ENCODE assay signal across 17 cellular contexts in genomic region chr22:23966094-23966493, GRCh38. TPM values are rescaled to one million over a fixed set of nuclear protein-coding genes. Genes with fewer than 3 reads are reported as not detected.
DNase-seq lines count a peak whose midpoint lies in the region; ATAC-seq, FAIRE-seq and TF ChIP-seq lines count a peak whose summit lies in the region.
"Not testable (repeated sequence)": the region's sequence is repeated elsewhere in the genome, so short reads cannot be mapped to it uniquely, and the experiment has no call there.
"Had no signal": no experiment of that assay in that cellular context is flagged by ENCODE, and none has a peak within 500 bp of the region (broad histone marks: within the 10 kb centered on the region; RNA-seq: fewer than 3 reads in every experiment).

No MANE protein-coding gene starts in this region.

- WGBS in K562 (ENCODE audit: insufficient coverage, low coverage, missing lambda C conversion rate): no CpG with 5 or more reads among the region's 18 CpGs

- H3K36me3 ChIP-seq in K562 (ENCODE audit: control insufficient read depth, insufficient read depth, low read length): peaks cover 20% of the 10 kb centered on the region
- peaks cover 0 to 21% of the 10 kb centered on the region in 2 donors for H3K36me3 ChIP-seq in left lung

- peak; percentile 22 for ATAC-seq in GM18505 (IDR thresholded peaks at IDR 0.05; ENCODE audit: unreplicated experiment)
- ATAC-seq in GM19452 (IDR thresholded peaks at IDR 0.05; ENCODE audit: unreplicated experiment): peak; percentile 34
- peak; percentile 33 for ATAC-seq in HG02610 (IDR thresholded peaks at IDR 0.05; ENCODE audit: unreplicated experiment)
- ATAC-seq in HG03280 (IDR thresholded peaks at IDR 0.05; ENCODE audit: unreplicated experiment): peak; percentile 42
- ATAC-seq in T-cell (replicated peaks in 1 of 4): peak; percentile 14 to 37 (median 30)
- ATAC-seq in K562: peak; percentile 77
- ATAC-seq in left lung: peak; percentile 12
- ATAC-seq in stimulated activated effector memory CD8-positive, alpha-beta T cell treated with anti-CD3 and anti-CD28 coated beads, Interleukin-12 subunit alpha, Interleukin-12 subunit beta, amount 100 ng/mL, for 72 hours: peak; percentile 58

- not testable (repeated sequence) for FAIRE-seq in K562 (lab: Jason Lieb, UNC)

- in situ Hi-C loops in K562 (cut with MboI): loop anchor here (5.0 to 25.0 kb wide), 2 partner anchors 39 to 546 kb away; no protein-coding TSS in a partner anchor

- H3K27me3 ChIP-seq in K562 (ENCODE audit: control insufficient read depth in 2 of 2, insufficient read depth in 2 of 2, low read length in 2 of 2); left lung: not testable (repeated sequence)

- not testable (repeated sequence) for H3K9ac ChIP-seq in K562 (ENCODE audit: insufficient read depth in 1 of 2, low read depth in 2 of 2, low read length in 2 of 2)

- H3K4me1 Mint-ChIP-seq in T-cell: peaks cover 4 to 23% (median 19%) of the 10 kb centered on the region in 3 donors
- peaks cover 24% of the 10 kb centered on the region for H3K4me1 Mint-ChIP-seq in stimulated activated effector memory CD8-positive, alpha-beta T cell treated with anti-CD3 and anti-CD28 coated beads, Interleukin-12 subunit alpha, Interleukin-12 subunit beta, amount 100 ng/mL, for 72 hours

- CTCF ChIA-PET in T-cell (lab: Charles Lee); K562 (lab: Yijun Ruan, JAX; ENCODE audit: low intra/inter-chr PET ratio): not testable (repeated sequence)

- not testable (repeated sequence) for TF ChIP-seq RAD21 in K562 (CRISPR knock-in tag; conservative IDR thresholded peaks at IDR 0.05 in 1 of 2, IDR thresholded peaks at IDR 0.05 in 1 of 2)

- H3K4me3 Mint-ChIP-seq in T-cell; stimulated activated effector memory CD8-positive, alpha-beta T cell treated with anti-CD3 and anti-CD28 coated beads, Interleukin-12 subunit alpha, Interleukin-12 subunit beta, amount 100 ng/mL, for 72 hours: not testable (repeated sequence)

- not testable (repeated sequence) for H4K20me1 ChIP-seq in K562 (replicated peaks; ENCODE audit: control insufficient read depth, insufficient read depth, low read length)

- not testable (repeated sequence) for H3K9me3 ChIP-seq in K562 (replicated peaks; ENCODE audit: control insufficient read depth, insufficient read depth, low read depth, low read length); left lung

- H3K79me2 ChIP-seq in K562 (ENCODE audit: control insufficient read depth, insufficient read depth, low read length): not testable (repeated sequence)

- not testable (repeated sequence) for BruUV-seq in K562 (replicated peaks; lab: Mats Ljungman, UMichigan)

- not testable (repeated sequence) for H2AFZ ChIP-seq in K562 (ENCODE audit: low read depth, low read length)

- DNase-seq in T-cell; K562 (ENCODE audit: extremely low read depth in 1 of 4, low spot score in 3 of 4); left lung; stimulated activated effector memory CD8-positive, alpha-beta T cell treated with anti-CD3 and anti-CD28 coated beads, Interleukin-12 subunit alpha, Interleukin-12 subunit beta, amount 100 ng/mL, for 72 hours (ENCODE audit: low spot score in 2 of 2): not testable (repeated sequence)

- not testable (repeated sequence) for H3K27ac Mint-ChIP-seq in T-cell; stimulated activated effector memory CD8-positive, alpha-beta T cell treated with anti-CD3 and anti-CD28 coated beads, Interleukin-12 subunit alpha, Interleukin-12 subunit beta, amount 100 ng/mL, for 72 hours

- H3K27ac ChIP-seq in K562 (ENCODE audit: extremely low read depth, low read depth, low read length); left lung: not testable (repeated sequence)

- H3K9me3 Mint-ChIP-seq in T-cell; stimulated activated effector memory CD8-positive, alpha-beta T cell treated with anti-CD3 and anti-CD28 coated beads, Interleukin-12 subunit alpha, Interleukin-12 subunit beta, amount 100 ng/mL, for 72 hours: not testable (repeated sequence)

- not testable (repeated sequence) for TF ChIP-seq POLR2A in GM18505 (IDR thresholded peaks at IDR 0.05; ENCODE audit: borderline replicate concordance, extremely low read depth, insufficient read depth, insufficient read length); K562 (conservative IDR thresholded peaks at IDR 0.05)

- peaks cover 11% of the 10 kb centered on the region for H3K36me3 Mint-ChIP-seq in T-cell
- peaks cover 23% of the 10 kb centered on the region for H3K36me3 Mint-ChIP-seq in stimulated activated effector memory CD8-positive, alpha-beta T cell treated with anti-CD3 and anti-CD28 coated beads, Interleukin-12 subunit alpha, Interleukin-12 subunit beta, amount 100 ng/mL, for 72 hours

- not testable (repeated sequence) for H3K9me1 ChIP-seq in K562 (ENCODE audit: control insufficient read depth, insufficient read depth, low read length)

- POLR2A ChIA-PET in T-cell (lab: Charles Lee); K562 (lab: Yijun Ruan, JAX): not testable (repeated sequence)

- not testable (repeated sequence) for H3K4me3 ChIP-seq in K562, left lung

- H3K27me3 Mint-ChIP-seq in T-cell: not testable (repeated sequence)

- TF ChIP-seq CTCF in K562 (IDR thresholded peaks at IDR 0.05 in 2 of 3, conservative IDR thresholded peaks at IDR 0.05 in 1 of 3; ENCODE audit: insufficient read depth in 2 of 3, low read depth in 1 of 3, low read length in 3 of 3); left lung (IDR thresholded peaks at IDR 0.05): not testable (repeated sequence)

- not testable (repeated sequence) for H3K4me1 ChIP-seq in K562 (replicated peaks in 1 of 2; ENCODE audit: control insufficient read depth in 2 of 2, insufficient read depth in 2 of 2, low read length in 2 of 2); left lung

- TF ChIP-seq EP300 in K562 (IDR thresholded peaks at IDR 0.05; ENCODE audit: low read length): not testable (repeated sequence)

- H3K4me2 ChIP-seq in K562 (ENCODE audit: insufficient read depth, low read length): not testable (repeated sequence)

- intact Hi-C loops in K562 (cut with micrococcal nuclease); left lung (cut with DNase I): not testable (repeated sequence)

RNA-seq across cellular contexts. Expression of gene DDTL, which starts 0.6 kb away (rescaled TPM):
- total RNA-seq in T-cell (1 to 10 TPM in 4 of 5 donors, not detected in 1; 3.5 to 7.7 (median 3.9) TPM), K562 (2014; rRNA removed) (0.59 and 0.94 TPM in 2 replicates), K562 (2014; rRNA removed; fragmentation: Illumina TruSeq; extraction: Trizol) (not detected in 2 replicates), K562 (2015; rRNA removed; fragmentation: Illumina TruSeq; extraction: Trizol) (not detected in 2 replicates), K562 (2021) (not detected in 2 replicates), left lung (1 to 10 TPM in 1 of 2 donors, not detected in 1; 2.4 TPM)
- total RNA-seq in K562 (2011; cell fraction: chromatin; rRNA removed; ENCODE audit: low replicate concordance): 0.21 and 0.46 TPM in 2 replicates
- total RNA-seq in K562 (2011; cell fraction: nucleolus; rRNA removed): 0.33 TPM in 1 of 2 replicates, not detected in the other
- total RNA-seq in K562 (2011; cell fraction: nucleoplasm; rRNA removed): 0.37 TPM in 1 of 2 replicates, not detected in the other
- polyA plus RNA-seq in K562 (2011; rRNA removed) (0.08 and 0.15 TPM in 2 replicates), K562 (2014; fragmentation: Illumina TruSeq; extraction: Trizol) (not detected in 2 replicates), K562 (2014; fragmentation: Nextera tagmentation; extraction: Ambion mirVana) (1 to 10 TPM in 1 of 2 experiments, under 1 TPM in 1; 0.87 to 1.7 TPM), K562 (2014; rRNA removed) (0.05 and 0.30 TPM in 2 replicates)
- polyA plus RNA-seq in K562 (2011; cell fraction: cytosol; rRNA removed): not detected in 2 replicates
- 0.17 and 0.20 TPM in 2 replicates for polyA plus RNA-seq in K562 (2011; cell fraction: nucleus; rRNA removed)
- 5.1 and 6.3 TPM in 2 replicates for polyA plus RNA-seq in K562 (2012)
- not detected in 2 replicates for polyA minus RNA-seq in K562 (2011; rRNA and poly(A)+ RNA removed)
- polyA minus RNA-seq in K562 (2011; cell fraction: cytosol; rRNA and poly(A)+ RNA removed): not detected in 2 replicates
- not detected in 2 replicates for polyA minus RNA-seq in K562 (2011; cell fraction: nucleus; rRNA and poly(A)+ RNA removed)

RNA-seq across cellular contexts. Expression of gene GSTT2B, which starts 5.1 kb away (rescaled TPM):
- total RNA-seq in T-cell (not detected), K562 (2014; rRNA removed) (not detected in 2 replicates), K562 (2014; rRNA removed; fragmentation: Illumina TruSeq; extraction: Trizol) (not detected in 2 replicates), K562 (2015; rRNA removed; fragmentation: Illumina TruSeq; extraction: Trizol) (not detected in 2 replicates), K562 (2021) (not detected in 2 replicates), left lung (10 to 100 TPM in 1 of 2 donors, 1 to 10 TPM in 1; 1.3 to 33.7 TPM)
- total RNA-seq in K562 (2011; cell fraction: chromatin; rRNA removed; ENCODE audit: low replicate concordance): not detected in 2 replicates
- 0.33 TPM in 1 of 2 replicates, not detected in the other for total RNA-seq in K562 (2011; cell fraction: nucleolus; rRNA removed)
- total RNA-seq in K562 (2011; cell fraction: nucleoplasm; rRNA removed): not detected in 2 replicates
- polyA plus RNA-seq in K562 (2011; rRNA removed) (not detected in 2 replicates), K562 (2014; fragmentation: Illumina TruSeq; extraction: Trizol) (not detected in 2 replicates), K562 (2014; fragmentation: Nextera tagmentation; extraction: Ambion mirVana) (not detected), K562 (2014; rRNA removed) (not detected in 2 replicates)
- polyA plus RNA-seq in K562 (2011; cell fraction: cytosol; rRNA removed): not detected in 2 replicates
- 0.23 TPM in 1 of 2 replicates, not detected in the other for polyA plus RNA-seq in K562 (2011; cell fraction: nucleus; rRNA removed)
- not detected in 2 replicates for polyA plus RNA-seq in K562 (2012)
- not detected in 2 replicates for polyA minus RNA-seq in K562 (2011; rRNA and poly(A)+ RNA removed)
- 1.3 TPM in 1 of 2 replicates, not detected in the other for polyA minus RNA-seq in K562 (2011; cell fraction: cytosol; rRNA and poly(A)+ RNA removed)
- not detected in 2 replicates for polyA minus RNA-seq in K562 (2011; cell fraction: nucleus; rRNA and poly(A)+ RNA removed)

RNA-seq across cellular contexts. Expression of gene DDT, which starts 8.1 kb away (rescaled TPM):
- total RNA-seq in T-cell: 100 to 1,000 TPM in 2 of 5 donors, 10 to 100 TPM in 3; 72.5 to 122 (median 94.3) TPM
- 42.1 and 59.0 TPM in 2 replicates for total RNA-seq in K562 (2011; cell fraction: chromatin; rRNA removed; ENCODE audit: low replicate concordance)
- 56.4 and 60.1 TPM in 2 replicates for total RNA-seq in K562 (2011; cell fraction: nucleolus; rRNA removed)
- 58.1 and 60.2 TPM in 2 replicates for total RNA-seq in K562 (2011; cell fraction: nucleoplasm; rRNA removed)
- total RNA-seq in K562 (2014; rRNA removed): 173 and 205 TPM in 2 replicates
- 63.2 and 65.8 TPM in 2 replicates for total RNA-seq in K562 (2014; rRNA removed; fragmentation: Illumina TruSeq; extraction: Trizol)
- total RNA-seq in K562 (2015; rRNA removed; fragmentation: Illumina TruSeq; extraction: Trizol): 48.4 and 61.0 TPM in 2 replicates
- 127 and 136 TPM in 2 replicates for total RNA-seq in K562 (2021)
- polyA plus RNA-seq in K562 (2011; rRNA removed): 159 and 170 TPM in 2 replicates
- 165 and 353 TPM in 2 replicates for polyA plus RNA-seq in K562 (2011; cell fraction: cytosol; rRNA removed)
- polyA plus RNA-seq in K562 (2011; cell fraction: nucleus; rRNA removed): 140 and 197 TPM in 2 replicates
- polyA plus RNA-seq in K562 (2012): 120 and 196 TPM in 2 replicates
- 24.0 and 45.8 TPM in 2 replicates for polyA plus RNA-seq in K562 (2014; fragmentation: Illumina TruSeq; extraction: Trizol)
- 10 to 100 TPM; 25.0 to 31.8 TPM for polyA plus RNA-seq in K562 (2014; fragmentation: Nextera tagmentation; extraction: Ambion mirVana)
- polyA plus RNA-seq in K562 (2014; rRNA removed): 209 and 281 TPM in 2 replicates
- 16.1 and 17.2 TPM in 2 replicates for polyA minus RNA-seq in K562 (2011; rRNA and poly(A)+ RNA removed)
- 30.7 and 47.4 TPM in 2 replicates for polyA minus RNA-seq in K562 (2011; cell fraction: cytosol; rRNA and poly(A)+ RNA removed)
- 18.3 and 21.0 TPM in 2 replicates for polyA minus RNA-seq in K562 (2011; cell fraction: nucleus; rRNA and poly(A)+ RNA removed)
- 100 to 1,000 TPM; 104 to 132 TPM for total RNA-seq in left lung

RNA-seq across cellular contexts. Expression of gene GSTT2, which starts 13.8 kb away (rescaled TPM):
- not detected for total RNA-seq in T-cell
- not detected in 2 replicates for total RNA-seq in K562 (2011; cell fraction: chromatin; rRNA removed; ENCODE audit: low replicate concordance)
- not detected in 2 replicates for total RNA-seq in K562 (2011; cell fraction: nucleolus; rRNA removed)
- not detected in 2 replicates for total RNA-seq in K562 (2011; cell fraction: nucleoplasm; rRNA removed)
- not detected in 2 replicates for total RNA-seq in K562 (2014; rRNA removed)
- not detected in 2 replicates for total RNA-seq in K562 (2014; rRNA removed; fragmentation: Illumina TruSeq; extraction: Trizol)
- total RNA-seq in K562 (2015; rRNA removed; fragmentation: Illumina TruSeq; extraction: Trizol): not detected in 2 replicates
- total RNA-seq in K562 (2021): not detected in 2 replicates
- not detected in 2 replicates for polyA plus RNA-seq in K562 (2011; rRNA removed)
- polyA plus RNA-seq in K562 (2011; cell fraction: cytosol; rRNA removed): not detected in 2 replicates
- not detected in 2 replicates for polyA plus RNA-seq in K562 (2011; cell fraction: nucleus; rRNA removed)
- polyA plus RNA-seq in K562 (2012): not detected in 2 replicates
- polyA plus RNA-seq in K562 (2014; fragmentation: Illumina TruSeq; extraction: Trizol): not detected in 2 replicates
- polyA plus RNA-seq in K562 (2014; fragmentation: Nextera tagmentation; extraction: Ambion mirVana): not detected
- not detected in 2 replicates for polyA plus RNA-seq in K562 (2014; rRNA removed)
- not detected in 2 replicates for polyA minus RNA-seq in K562 (2011; rRNA and poly(A)+ RNA removed)
- not detected in 2 replicates for polyA minus RNA-seq in K562 (2011; cell fraction: cytosol; rRNA and poly(A)+ RNA removed)
- polyA minus RNA-seq in K562 (2011; cell fraction: nucleus; rRNA and poly(A)+ RNA removed): not detected in 2 replicates
- total RNA-seq in left lung: under 1 TPM in 1 of 2 donors, not detected in 1; 0.55 TPM
- total RNA-seq: colonic mucosa, H7, prostate gland had no signal
- polyA plus RNA-seq: CD14-positive monocyte had no signal

RNA-seq across cellular contexts. Expression of gene GSTT4, which starts 39.2 kb away (rescaled TPM):
- total RNA-seq in T-cell (not detected), K562 (2014; rRNA removed) (not detected in 2 replicates), K562 (2014; rRNA removed; fragmentation: Illumina TruSeq; extraction: Trizol) (not detected in 2 replicates), K562 (2015; rRNA removed; fragmentation: Illumina TruSeq; extraction: Trizol) (not detected in 2 replicates), K562 (2021) (not detected in 2 replicates), left lung (not detected)
- total RNA-seq in K562 (2011; cell fraction: chromatin; rRNA removed; ENCODE audit: low replicate concordance): not detected in 2 replicates
- not detected in 2 replicates for total RNA-seq in K562 (2011; cell fraction: nucleolus; rRNA removed)
- not detected in 2 replicates for total RNA-seq in K562 (2011; cell fraction: nucleoplasm; rRNA removed)
- polyA plus RNA-seq in K562 (2011; rRNA removed) (not detected in 2 replicates), K562 (2014; fragmentation: Illumina TruSeq; extraction: Trizol) (not detected in 2 replicates), K562 (2014; fragmentation: Nextera tagmentation; extraction: Ambion mirVana) (not detected), K562 (2014; rRNA removed) (not detected in 2 replicates)
- polyA plus RNA-seq in K562 (2011; cell fraction: cytosol; rRNA removed): not detected in 2 replicates
- polyA plus RNA-seq in K562 (2011; cell fraction: nucleus; rRNA removed): not detected in 2 replicates
- not detected in 2 replicates for polyA plus RNA-seq in K562 (2012)
- polyA minus RNA-seq in K562 (2011; rRNA and poly(A)+ RNA removed): not detected in 2 replicates
- not detected in 2 replicates for polyA minus RNA-seq in K562 (2011; cell fraction: cytosol; rRNA and poly(A)+ RNA removed)
- not detected in 2 replicates for polyA minus RNA-seq in K562 (2011; cell fraction: nucleus; rRNA and poly(A)+ RNA removed)
- total RNA-seq: colonic mucosa, endodermal cell, H7, LHCN-M2, tibial nerve had no signal
- polyA plus RNA-seq: AG04450, CD14-positive monocyte, small intestine had no signal

Comparison
In these comparisons a context has a peak if more than half of its experiments do, and no peak if none do; other contexts are left out.
1. ATAC-seq: peak in every context shown above with its lines; median percentile 77 in K562; 58 in stimulated activated effector memory CD8-positive, alpha-beta T cell treated with anti-CD3 and anti-CD28 coated beads, Interleukin-12 subunit alpha, Interleukin-12 subunit beta, amount 100 ng/mL, for 72 hours; 42 in HG03280; 34 in GM19452; 33 in HG02610; 30 in T-cell; 22 in GM18505; 12 in left lung.